In the genomic region with DNA sequence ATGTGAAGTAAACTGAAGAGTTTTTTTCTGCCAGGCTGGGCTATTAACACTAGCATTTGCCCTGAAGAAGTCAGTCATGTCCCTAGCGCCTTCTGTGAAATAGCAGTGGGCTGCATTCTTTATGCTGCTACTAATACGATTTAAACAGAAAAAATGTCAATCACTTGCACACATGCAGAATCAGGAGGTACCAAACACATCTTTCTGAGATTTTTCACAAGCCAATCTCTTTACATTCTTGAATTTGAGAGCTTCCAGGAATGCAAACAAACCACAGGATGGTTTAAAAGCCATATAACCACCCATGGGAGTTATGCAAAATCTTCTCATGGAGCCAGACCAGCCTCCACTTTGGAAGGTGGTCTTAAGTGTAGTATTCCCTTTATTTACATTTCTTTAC, we compare ENCODE assay signal across 18 cellular contexts.
DNase-seq lines count a peak whose midpoint lies in the region; ATAC-seq, FAIRE-seq and TF ChIP-seq lines count a peak whose summit lies in the region.
"Had no signal": no experiment of that assay in that cellular context is flagged by ENCODE, and none has a peak within 500 bp of the region (broad histone marks: within the 10 kb centered on the region; RNA-seq: fewer than 3 reads in every experiment).

No MANE protein-coding gene starts in this region.

- H2AFZ ChIP-seq in astrocyte (ENCODE audit: low read depth, low read length) = no peak overlapping the region
- H2AFZ ChIP-seq: GM23338 had no signal

- H3K4me2 ChIP-seq in astrocyte (ENCODE audit: low read length) = no peak overlapping the region
- H3K4me2 ChIP-seq: BLaER1 treated with 17β-estradiol and CSF1 and Interleukin-3, amounts not matched to agents 10 nM and 100 nM; GM23338 had no signal

- DNase-seq in AG04449 (ENCODE audit: low read depth, low spot score) (peak; percentile 29), HS-27A (ENCODE audit: low read depth) (peak; percentile 78), astrocyte (ENCODE audit: low read depth) (peak; percentile 55), retinal pigment epithelial cell (ENCODE audit: low read depth) (peak; percentile 72), GM12892 (ENCODE audit: insufficient read length) (no peak), DMS79 treated with DMSO at 0.1 percent for 48 hours (lab: John Stamatoyannopoulos, UW) (no peak)
- DNase-seq in activated effector memory CD4-positive, alpha-beta T cell treated with anti-CD3 and anti-CD28 coated beads, Interleukin-2, amount 50 U/mL, for 16 hours = no peak
- DNase-seq: Calu3; CD4-positive, CD25-positive, alpha-beta regulatory T cell; DMS 273 treated with DMSO at 0.1 percent for 48 hours; GDM1; H7; KG1 had no signal

- ATAC-seq in GM21423 (IDR thresholded peaks at IDR 0.05; ENCODE audit: unreplicated experiment) = no peak
- ATAC-seq: GM23338 had no signal

- peak overlapping the region; percentile 51 for H3K27ac Mint-ChIP-seq in astrocyte (ENCODE audit: unreplicated experiment)
- H3K27ac Mint-ChIP-seq: CD4-positive, CD25-positive, alpha-beta regulatory T cell; GM23338; IgD-negative memory B cell had no signal

- H3K4me3 ChIP-seq in AG04449 (ENCODE audit: low read depth, low read length) = no peak overlapping the region
- no peak overlapping the region for H3K4me3 ChIP-seq in astrocyte (ENCODE audit: insufficient read depth, low read depth, low read length)
- no peak overlapping the region for H3K4me3 ChIP-seq in retinal pigment epithelial cell (ENCODE audit: low read length)
- H3K4me3 ChIP-seq: BLaER1 treated with 17β-estradiol and CSF1 and Interleukin-3, amounts not matched to agents 10 nM and 100 nM; GM23338 had no signal

- peaks cover 3% of the 10 kb centered on the region for H3K9me3 Mint-ChIP-seq in astrocyte (ENCODE audit: unreplicated experiment)

- H3K79me2 ChIP-seq in astrocyte (ENCODE audit: insufficient read depth, low read length) = no peaks in the 10 kb centered on the region

- no peaks in the 10 kb centered on the region for H3K36me3 Mint-ChIP-seq in astrocyte (ENCODE audit: low read depth, unreplicated experiment)
- H3K36me3 Mint-ChIP-seq: CD4-positive, CD25-positive, alpha-beta regulatory T cell; IgD-negative memory B cell had no signal

- FAIRE-seq in astrocyte (lab: Jason Lieb, UNC) (no peak), GM12892 (lab: Jason Lieb, UNC) (no peak)

- TF ChIP-seq CTCF in AG04449 (IDR thresholded peaks at IDR 0.05; ENCODE audit: insufficient read depth, low read length, missing control alignments) = no peak
- no peak for TF ChIP-seq CTCF in astrocyte (IDR thresholded peaks at IDR 0.05; ENCODE audit: insufficient read depth, low read depth, low read length)
- TF ChIP-seq CTCF in retinal pigment epithelial cell (conservative IDR thresholded peaks at IDR 0.05; ENCODE audit: low read depth, low read length) = no peak

- no peak for TF ChIP-seq POLR2A in GM12892 (IDR thresholded peaks at IDR 0.05; ENCODE audit: low read depth, low read length)

- no peaks in the 10 kb centered on the region for H3K27me3 ChIP-seq in astrocyte (ENCODE audit: insufficient read depth, low read length)
- H3K27me3 ChIP-seq: BLaER1 treated with 17β-estradiol and CSF1 and Interleukin-3, amounts not matched to agents 10 nM and 100 nM had no signal

- no peak overlapping the region for H3K9ac ChIP-seq in astrocyte (ENCODE audit: low read length)
- H3K9ac ChIP-seq: BLaER1 treated with 17β-estradiol and CSF1 and Interleukin-3, amounts not matched to agents 10 nM and 100 nM had no signal

- H3K4me1 Mint-ChIP-seq in astrocyte (ENCODE audit: low read depth, unreplicated experiment) = peaks cover 26% of the 10 kb centered on the region
- H3K4me1 Mint-ChIP-seq: CD4-positive, CD25-positive, alpha-beta regulatory T cell; IgD-negative memory B cell had no signal

- no peaks in the 10 kb centered on the region for H3K4me1 ChIP-seq in astrocyte (ENCODE audit: insufficient read depth, low read length)
- H3K4me1 ChIP-seq: BLaER1 treated with 17β-estradiol and CSF1 and Interleukin-3, amounts not matched to agents 10 nM and 100 nM had no signal

- H4K20me1 ChIP-seq in astrocyte (ENCODE audit: insufficient read depth, low read length) = no peaks in the 10 kb centered on the region
- H4K20me1 ChIP-seq: BLaER1 treated with 17β-estradiol and CSF1 and Interleukin-3, amounts not matched to agents 10 nM and 100 nM had no signal

- no peaks in the 10 kb centered on the region for H3K36me3 ChIP-seq in astrocyte (ENCODE audit: insufficient read depth, low read length)
- H3K36me3 ChIP-seq: BLaER1 treated with 17β-estradiol and CSF1 and Interleukin-3, amounts not matched to agents 10 nM and 100 nM had no signal

- no peak overlapping the region for H3K4me3 Mint-ChIP-seq in astrocyte (ENCODE audit: unreplicated experiment)
- H3K4me3 Mint-ChIP-seq: CD4-positive, CD25-positive, alpha-beta regulatory T cell; GM23338; IgD-negative memory B cell had no signal

- H3K9me3 ChIP-seq in astrocyte (ENCODE audit: insufficient read depth, low read depth, low read length) = no peaks in the 10 kb centered on the region
- H3K9me3 ChIP-seq: BLaER1 treated with 17β-estradiol and CSF1 and Interleukin-3, amounts not matched to agents 10 nM and 100 nM had no signal

- POLR2A ChIA-PET in AG04449 (lab: Yijun Ruan, JAX) = no interaction called here

- H3K27me3 Mint-ChIP-seq in astrocyte (ENCODE audit: low read depth, unreplicated experiment) = no peaks in the 10 kb centered on the region
- H3K27me3 Mint-ChIP-seq: IgD-negative memory B cell had no signal

- no peak overlapping the region for H3K27ac ChIP-seq in astrocyte (ENCODE audit: low read depth, low read length)
- H3K27ac ChIP-seq: 22Rv1; BLaER1 treated with 17β-estradiol and CSF1 and Interleukin-3, amounts not matched to agents 10 nM and 100 nM had no signal

- CTCF ChIA-PET in AG04449 (lab: Yijun Ruan, JAX) = no interaction called here

Comparison
In these comparisons a context has a peak if more than half of its experiments do, and no peak if none do; other contexts are left out.
1. DNase-seq: peak in AG04449 (single experiment), HS-27A (single experiment), astrocyte (single experiment) and retinal pigment epithelial cell (single experiment); none in GM12892 (single experiment), DMS79 treated with DMSO at 0.1 percent for 48 hours (single experiment) and activated effector memory CD4-positive, alpha-beta T cell treated with anti-CD3 and anti-CD28 coated beads, Interleukin-2, amount 50 U/mL, for 16 hours (single experiment).